Comparison of ENCODE assay signal across 1 cellular context in genomic region chr14:39097159-39097558, GRCh38.
TF ChIP-seq lines count a peak whose summit lies in the region.

No MANE protein-coding gene starts in this region.

TF ChIP-seq in SK-N-SH treated with all-trans-retinoic acid at 6 μM for 48 hours, 23 proteins besides CTCF, POLR2A, EP300 and RAD21 (continued from another document):
- TF ChIP-seq TSHZ2 (CRISPR knock-in tag; IDR thresholded peaks at IDR 0.05): no peak
- TF ChIP-seq SNAI2 (CRISPR knock-in tag; IDR thresholded peaks at IDR 0.05): no peak
- TF ChIP-seq ZFP3 (CRISPR knock-in tag; IDR thresholded peaks at IDR 0.05): no peak
